Comparison of ENCODE assay signal across 21 cellular contexts in genomic region chr5:130939059-130939458, GRCh38.
"Had no signal": no experiment of that assay in that cellular context is flagged by ENCODE, and none has a peak within 500 bp of the region (broad histone marks: within the 10 kb centered on the region; RNA-seq: fewer than 3 reads in every experiment).

No MANE protein-coding gene starts in this region.

- DNase-seq: effector memory CD8-positive, alpha-beta T cell; esophagus squamous epithelium; heart right ventricle; hypothalamus; kidney glomerular epithelial cell; naive thymus-derived CD4-positive, alpha-beta T cell; nephron progenitor cell; retina; small intestine; stimulated activated CD4-positive, alpha-beta T cell treated with anti-CD3 and anti-CD28 coated beads, Interleukin-12 subunit alpha, Interleukin-12 subunit beta, amount 100 ng/mL, for 4 hours; stimulated activated naive CD4-positive, alpha-beta T cell; stomach; substantia nigra had no signal

- H3K27ac Mint-ChIP-seq: dendritic cell treated with granulocyte-macrophage colony-stimulating factor and Interleukin-4, amounts not matched to agents 40 ng/mL and 50 ng/mL, for 4 days; effector memory CD8-positive, alpha-beta T cell; naive thymus-derived CD4-positive, alpha-beta T cell; nephron progenitor cell had no signal

- H3K4me1 Mint-ChIP-seq: naive thymus-derived CD4-positive, alpha-beta T cell had no signal

- H3K27me3 Mint-ChIP-seq: dendritic cell treated with granulocyte-macrophage colony-stimulating factor and Interleukin-4, amounts not matched to agents 40 ng/mL and 50 ng/mL, for 4 days; effector memory CD8-positive, alpha-beta T cell; naive thymus-derived CD4-positive, alpha-beta T cell had no signal

- H3K36me3 ChIP-seq: esophagus squamous epithelium, heart right ventricle, prostate gland, stomach, thoracic aorta had no signal

- H3K27me3 ChIP-seq: esophagus squamous epithelium, heart right ventricle, stomach had no signal

- H3K4me3 Mint-ChIP-seq: dendritic cell treated with granulocyte-macrophage colony-stimulating factor and Interleukin-4, amounts not matched to agents 40 ng/mL and 50 ng/mL, for 4 days; effector memory CD8-positive, alpha-beta T cell; naive thymus-derived CD4-positive, alpha-beta T cell; nephron progenitor cell had no signal

- H3K4me3 ChIP-seq: esophagus squamous epithelium, heart right ventricle, prostate gland, stomach, thoracic aorta had no signal

- FAIRE-seq: colon, frontal cortex, islet of Langerhans, small intestine had no signal

- H3K9ac ChIP-seq: parathyroid adenoma had no signal

- H3K9me3 Mint-ChIP-seq: dendritic cell treated with granulocyte-macrophage colony-stimulating factor and Interleukin-4, amounts not matched to agents 40 ng/mL and 50 ng/mL, for 4 days; effector memory CD8-positive, alpha-beta T cell had no signal

- H3K9me3 ChIP-seq: esophagus squamous epithelium, prostate gland, stomach, thoracic aorta had no signal

- H3K4me1 ChIP-seq: esophagus squamous epithelium, heart right ventricle, prostate gland, stomach had no signal

- H3K27ac ChIP-seq: esophagus squamous epithelium, heart right ventricle, parathyroid adenoma, prostate gland, stomach, thoracic aorta had no signal

- H3K36me3 Mint-ChIP-seq: naive thymus-derived CD4-positive, alpha-beta T cell had no signal

- ATAC-seq: effector memory CD8-positive, alpha-beta T cell; heart right ventricle; naive thymus-derived CD4-positive, alpha-beta T cell; sciatic nerve had no signal
